Comparison of ENCODE assay signal across 10 cellular contexts in the genomic region with DNA sequence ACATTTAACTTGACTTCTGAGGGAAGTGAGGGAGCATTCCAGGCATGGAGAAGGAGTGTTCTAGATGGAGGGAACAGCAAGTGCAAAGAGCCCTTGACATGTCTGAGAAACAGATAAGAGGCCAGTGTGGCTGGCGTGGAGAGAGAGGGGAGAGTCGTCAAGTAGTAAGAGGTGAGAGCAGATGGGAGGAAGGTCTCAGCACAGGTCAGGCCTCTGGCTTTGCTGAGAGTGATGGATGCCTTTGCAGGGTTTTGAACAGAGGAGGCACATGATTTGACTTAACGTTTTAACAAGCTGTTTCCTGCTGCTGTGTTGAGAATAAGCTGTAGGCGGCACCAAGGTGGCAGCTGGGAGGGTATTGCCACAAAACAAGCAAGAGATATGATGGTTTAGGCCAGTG.
DNase-seq lines count a peak whose midpoint lies in the region; ATAC-seq, FAIRE-seq and TF ChIP-seq lines count a peak whose summit lies in the region.
"Had no signal": no experiment of that assay in that cellular context is flagged by ENCODE, and none has a peak within 500 bp of the region (broad histone marks: within the 10 kb centered on the region; RNA-seq: fewer than 3 reads in every experiment).

No MANE protein-coding gene starts in this region.

- peaks cover 97% of the 10 kb centered on the region for H3K79me2 ChIP-seq in Karpas-422 (ENCODE audit: low read length)

- no peak for FAIRE-seq in GM12891 (lab: Jason Lieb, UNC)

- H3K36me3 ChIP-seq in CD4-positive, CD25-positive, alpha-beta regulatory T cell (ENCODE audit: control insufficient read depth, insufficient read depth, low read length) = peaks cover 6% of the 10 kb centered on the region
- H3K36me3 ChIP-seq in Karpas-422 (ENCODE audit: insufficient read depth, low read length) = no peaks in the 10 kb centered on the region

- peak; percentile 37 to 38 for ATAC-seq in CD4-positive, CD25-positive, alpha-beta regulatory T cell (ENCODE audit: low read depth in 2 of 2)
- ATAC-seq in natural killer cell (peak; percentile 70 to 91 (median 86)), HG03520 (IDR thresholded peaks at IDR 0.05; ENCODE audit: unreplicated experiment) (no peak)

- no peaks in the 10 kb centered on the region for H4K20me1 ChIP-seq in Karpas-422 (ENCODE audit: insufficient read depth, low read depth, low read length)

- H3K4me2 ChIP-seq in Karpas-422 (ENCODE audit: low read depth, low read length, poor library complexity, severe bottlenecking) = no peak overlapping the region

- H3K4me3 ChIP-seq in CD4-positive, CD25-positive, alpha-beta regulatory T cell (ENCODE audit: low read depth, low read length) = no peak overlapping the region
- H3K4me3 ChIP-seq in Karpas-422 (ENCODE audit: low read length) = no peak overlapping the region

- no peak for TF ChIP-seq POLR2A in GM12891 (IDR thresholded peaks at IDR 0.05; ENCODE audit: low read depth, low read length)

- intact Hi-C loops in natural killer cell (cut with micrococcal nuclease) = loop anchor here (5.0 kb wide), 1 partner anchor 94 kb away; no protein-coding TSS in a partner anchor

- TF ChIP-seq CTCF in natural killer cell (IDR thresholded peaks at IDR 0.05) = no peak

- no peak overlapping the region for H2AFZ ChIP-seq in Karpas-422 (ENCODE audit: low read length)

- peaks cover 0 to 10% (median 1%) of the 10 kb centered on the region in 7 donors for H3K9me3 Mint-ChIP-seq in CD4-positive, CD25-positive, alpha-beta regulatory T cell
- H3K9me3 Mint-ChIP-seq in natural killer cell = peaks cover 0 to 5% of the 10 kb centered on the region in 2 donors

- H3K36me3 Mint-ChIP-seq in CD4-positive, CD25-positive, alpha-beta regulatory T cell = peaks cover 17% of the 10 kb centered on the region
- H3K36me3 Mint-ChIP-seq in natural killer cell = peaks cover 5% of the 10 kb centered on the region

- no peaks in the 10 kb centered on the region for H3K27me3 ChIP-seq in CD4-positive, CD25-positive, alpha-beta regulatory T cell (ENCODE audit: control insufficient read depth, insufficient read depth, low read length)
- no peaks in the 10 kb centered on the region for H3K27me3 ChIP-seq in Karpas-422 (ENCODE audit: low read length)

- H3K9me3 ChIP-seq in CD4-positive, CD25-positive, alpha-beta regulatory T cell (ENCODE audit: control insufficient read depth in 2 of 2, low read length in 2 of 2) = peaks cover 4 to 12% of the 10 kb centered on the region in 2 experiments
- H3K9me3 ChIP-seq in Karpas-422 (ENCODE audit: low read length) = no peaks in the 10 kb centered on the region

- no peak overlapping the region for H3K9ac ChIP-seq in Karpas-422 (ENCODE audit: low read length)

- no peaks in the 10 kb centered on the region for H3K27me3 Mint-ChIP-seq in CD4-positive, CD25-positive, alpha-beta regulatory T cell
- no peaks in the 10 kb centered on the region for H3K27me3 Mint-ChIP-seq in natural killer cell (ENCODE audit: low read depth in 2 of 2)

- no peaks in the 10 kb centered on the region for H3K9me2 ChIP-seq in Karpas-422 (replicated peaks; ENCODE audit: insufficient read depth, low read length)

- H3K4me1 Mint-ChIP-seq in CD4-positive, CD25-positive, alpha-beta regulatory T cell = peaks cover 34 to 67% (median 45%) of the 10 kb centered on the region in 4 donors
- H3K4me1 Mint-ChIP-seq in natural killer cell = peaks cover 46 to 58% of the 10 kb centered on the region in 2 donors

- DNase-seq in CD4-positive, CD25-positive, alpha-beta regulatory T cell = peak in 1 of 3 donors; percentile 55
- DNase-seq in Karpas-422 (peak; percentile 52), caudate nucleus (lab: John Stamatoyannopoulos, UW) (peak in 1 of 61 donors; percentile 28), natural killer cell (peak; percentile 22), GM19240 (ENCODE audit: insufficient read length, low spot score) (no peak), T1000 (lab: John Stamatoyannopoulos, UW) (no peak), GM12891 (ENCODE audit: insufficient read length, low spot score) (no peak)
- DNase-seq: amygdala, kidney had no signal

- H3K27ac Mint-ChIP-seq in CD4-positive, CD25-positive, alpha-beta regulatory T cell = peak overlapping the region in 2 of 3 donors; percentile 4 to 60
- peak overlapping the region; percentile 74 to 76 for H3K27ac Mint-ChIP-seq in natural killer cell

- no peak overlapping the region for H3K27ac ChIP-seq in CD4-positive, CD25-positive, alpha-beta regulatory T cell (ENCODE audit: insufficient read depth, low read length, poor library complexity, severe bottlenecking)
- H3K27ac ChIP-seq in Karpas-422 (ENCODE audit: low read length) (no peak overlapping the region), caudate nucleus (ENCODE audit: low read depth, low read length) (peak overlapping the region; percentile 50)

- peak overlapping the region in 1 of 4 donors; percentile 3 for H3K4me3 Mint-ChIP-seq in CD4-positive, CD25-positive, alpha-beta regulatory T cell
- H3K4me3 Mint-ChIP-seq in natural killer cell = no peak overlapping the region

- H3K4me1 ChIP-seq in CD4-positive, CD25-positive, alpha-beta regulatory T cell (ENCODE audit: control insufficient read depth, insufficient read depth, low read length, poor library complexity, severe bottlenecking) = no peaks in the 10 kb centered on the region
- peaks cover 19% of the 10 kb centered on the region for H3K4me1 ChIP-seq in Karpas-422 (ENCODE audit: low read length)

TF ChIP-seq in GM12891, 5 proteins besides CTCF, POLR2A, EP300 and RAD21:
- TF ChIP-seq PAX5 (IDR thresholded peaks at IDR 0.05; ENCODE audit: insufficient read depth, low read length, severe bottlenecking) (no peak), TAF1 (IDR thresholded peaks at IDR 0.05; ENCODE audit: low read depth, low read length) (no peak), POLR2AphosphoS5 (IDR thresholded peaks at IDR 0.05; ENCODE audit: low read depth, low read length) (no peak), SPI1 (IDR thresholded peaks at IDR 0.05; ENCODE audit: low read depth, low read length) (no peak)

Comparison
In these comparisons a context has a peak if more than half of its experiments do, and no peak if none do; other contexts are left out.
1. DNase-seq: peak in Karpas-422 (single experiment) and natural killer cell (single experiment); none in GM19240 (single experiment), T1000 (single experiment) and GM12891 (single experiment).